In genomic region chr4:85774489-85774888, GRCh38 we compare ENCODE assay signal across 16 cellular contexts.
A peak's percentile ranks its signal among the peaks of the same experiment; 100 is the strongest.
DNase-seq lines count a peak whose midpoint lies in the region; TF ChIP-seq lines count a peak whose summit lies in the region.
"Had no signal": no experiment of that assay in that cellular context is flagged by ENCODE, and none has a peak within 500 bp of the region (broad histone marks: within the 10 kb centered on the region; RNA-seq: fewer than 3 reads in every experiment).

No MANE protein-coding gene starts in this region.

- DNase-seq in NCI-H1417 (lab: John Stamatoyannopoulos, UW) (peak in 2 of 3 experiments; percentile 29 to 57), NCI-H1417 treated with DMSO at 0.1 percent for 48 hours (lab: John Stamatoyannopoulos, UW) (no peak), RPMI8226 (peak; percentile 47), iPS-NIHi7 (ENCODE audit: extremely low spot score) (peak; percentile 18), neural progenitor cell (ENCODE audit: low spot score) (no peak), AML-193 (lab: John Stamatoyannopoulos, UW) (no peak)
- DNase-seq in stimulated activated CD4-positive, alpha-beta T cell treated with anti-CD3 and anti-CD28 coated beads, Interleukin-4, amount 100 ng/mL, for 4 hours: no peak
- DNase-seq in activated CD4-positive, CD25-positive, alpha-beta regulatory T cell (lab: John Stamatoyannopoulos, UW): no peak
- DNase-seq: CD4-positive, alpha-beta memory T cell; DMS79 treated with DMSO at 0.1 percent for 48 hours; HFFc6; MG63; NCI-H1092 treated with DMSO at 0.1 percent for 48 hours; NCI-H187; NCI-H748 treated with DMSO at 0.1 percent for 48 hours had no signal

- H3K27me3 ChIP-seq in neural progenitor cell: no peaks in the 10 kb centered on the region
- H3K27me3 ChIP-seq: MG63 had no signal

- H3K4me3 Mint-ChIP-seq in neural progenitor cell: no peak overlapping the region
- H3K4me3 Mint-ChIP-seq: CD4-positive, alpha-beta memory T cell; HFFc6 had no signal

- peaks cover 3% of the 10 kb centered on the region for H3K27me3 Mint-ChIP-seq in neural progenitor cell (ENCODE audit: insufficient read depth, low read depth)
- H3K27me3 Mint-ChIP-seq: CD4-positive, alpha-beta memory T cell had no signal

- H4K20me1 ChIP-seq in neural progenitor cell (ENCODE audit: low read depth): no peaks in the 10 kb centered on the region

- peaks cover 16% of the 10 kb centered on the region for H3K4me1 ChIP-seq in neural progenitor cell

- H3K4me2 ChIP-seq in neural progenitor cell: peak overlapping the region; percentile 32

- no peaks in the 10 kb centered on the region for H3K36me3 Mint-ChIP-seq in neural progenitor cell
- H3K36me3 Mint-ChIP-seq: CD4-positive, alpha-beta memory T cell had no signal

- peaks cover 10% of the 10 kb centered on the region for H3K4me1 Mint-ChIP-seq in neural progenitor cell
- H3K4me1 Mint-ChIP-seq: CD4-positive, alpha-beta memory T cell had no signal

- H3K9me3 ChIP-seq in neural progenitor cell (ENCODE audit: low read depth): no peaks in the 10 kb centered on the region
- H3K9me3 ChIP-seq: MG63 had no signal

- H2AFZ ChIP-seq in neural progenitor cell (replicated peaks): no peak overlapping the region

- no peak overlapping the region for H3K27ac Mint-ChIP-seq in neural progenitor cell
- H3K27ac Mint-ChIP-seq: CD4-positive, alpha-beta memory T cell; HFFc6 had no signal

- no peaks in the 10 kb centered on the region for H3K36me3 ChIP-seq in neural progenitor cell
- H3K36me3 ChIP-seq: MG63 had no signal

- no peak overlapping the region for H3K27ac ChIP-seq in neural progenitor cell
- H3K27ac ChIP-seq: 22Rv1 had no signal

- no peaks in the 10 kb centered on the region for H3K79me2 ChIP-seq in neural progenitor cell (ENCODE audit: low read depth)

- no peak overlapping the region for H3K4me3 ChIP-seq in neural progenitor cell
- H3K4me3 ChIP-seq: MG63 had no signal

- no peaks in the 10 kb centered on the region for H3K9me3 Mint-ChIP-seq in neural progenitor cell
- H3K9me3 Mint-ChIP-seq: HFFc6 had no signal

- no peak overlapping the region for H3K9ac ChIP-seq in neural progenitor cell

- no peak for TF ChIP-seq CTCF in neural progenitor cell (IDR thresholded peaks at IDR 0.05)

- no peaks in the 10 kb centered on the region for H3F3A ChIP-seq in neural progenitor cell (ENCODE audit: low read depth)

Comparison
In these comparisons a context has a peak if more than half of its experiments do, and no peak if none do; other contexts are left out.
1. DNase-seq: peak in NCI-H1417 (2 of 3), RPMI8226 (single experiment) and iPS-NIHi7 (single experiment); none in NCI-H1417 treated with DMSO at 0.1 percent for 48 hours (single experiment), neural progenitor cell (single experiment), AML-193 (0 of 2), stimulated activated CD4-positive, alpha-beta T cell treated with anti-CD3 and anti-CD28 coated beads, Interleukin-4, amount 100 ng/mL, for 4 hours (0 of 2) and activated CD4-positive, CD25-positive, alpha-beta regulatory T cell (0 of 4).